Comparison of ENCODE assay signal across 24 cellular contexts in genomic region chr18:2564373-2564772, GRCh38. TPM values are rescaled to one million over a fixed set of nuclear protein-coding genes. Genes with fewer than 3 reads are reported as not detected.
A peak's percentile ranks its signal among the peaks of the same experiment; 100 is the strongest.
DNase-seq lines count a peak whose midpoint lies in the region; ATAC-seq, FAIRE-seq and TF ChIP-seq lines count a peak whose summit lies in the region.
"Had no signal": no experiment of that assay in that cellular context is flagged by ENCODE, and none has a peak within 500 bp of the region (broad histone marks: within the 10 kb centered on the region; RNA-seq: fewer than 3 reads in every experiment).

No MANE protein-coding gene starts in this region.

- no peaks in the 10 kb centered on the region for H3K9me3 ChIP-seq in small intestine (ENCODE audit: control insufficient read depth, low read depth)
- no peaks in the 10 kb centered on the region for H3K9me3 ChIP-seq in heart left ventricle
- H3K9me3 ChIP-seq: BLaER1, Caco-2 had no signal

- intact Hi-C loops in activated CD4-positive, alpha-beta T cell treated with anti-CD3 and anti-CD28 coated beads for 36 hours (cut with DNase I, micrococcal nuclease), result no loop called here
- intact Hi-C loops in heart left ventricle (cut with DNase I), result loop anchor here in 2 of 10 donors (10.0 kb wide), 2 partner anchors 150 to 330 kb away; no protein-coding TSS in a partner anchor

- CTCF ChIA-PET in activated CD4-positive, alpha-beta T cell treated with anti-CD3 and anti-CD28 coated beads for 36 hours (lab: Charles Lee), result no interaction called here

- TF ChIP-seq CTCF in foreskin keratinocyte (conservative IDR thresholded peaks at IDR 0.05) (no peak), heart left ventricle (IDR thresholded peaks at IDR 0.05) (no peak)

- H3K27ac Mint-ChIP-seq in activated CD4-positive, alpha-beta T cell treated with anti-CD3 and anti-CD28 coated beads for 36 hours, result no peak overlapping the region
- no peak overlapping the region for H3K27ac Mint-ChIP-seq in stimulated activated naive CD8-positive, alpha-beta T cell treated with anti-CD3 and anti-CD28 coated beads, Interleukin-15, amount 100 ng/mL, for 72 hours
- H3K27ac Mint-ChIP-seq in effector memory CD8-positive, alpha-beta T cell, result peak overlapping the region in 1 of 2 donors; percentile 19
- H3K27ac Mint-ChIP-seq: B cell; CD4-positive, CD25-positive, alpha-beta regulatory T cell; CD8-positive, alpha-beta T cell; GM23338; H9 had no signal

- H3K27me3 ChIP-seq in foreskin keratinocyte (no peaks in the 10 kb centered on the region), small intestine (ENCODE audit: control insufficient read depth in 2 of 2, insufficient read depth in 2 of 2, low read length in 2 of 2) (no peaks in the 10 kb centered on the region), heart left ventricle (no peaks in the 10 kb centered on the region)
- H3K27me3 ChIP-seq: BLaER1 had no signal

- POLR2A ChIA-PET in activated CD4-positive, alpha-beta T cell treated with anti-CD3 and anti-CD28 coated beads for 36 hours (lab: Charles Lee), result no interaction called here

- no peak for TF ChIP-seq POLR2A in heart left ventricle (IDR thresholded peaks at IDR 0.05)

- H3K4me1 Mint-ChIP-seq in activated CD4-positive, alpha-beta T cell treated with anti-CD3 and anti-CD28 coated beads for 36 hours, result peaks cover 34% of the 10 kb centered on the region
- H3K4me1 Mint-ChIP-seq in stimulated activated naive CD8-positive, alpha-beta T cell treated with anti-CD3 and anti-CD28 coated beads, Interleukin-15, amount 100 ng/mL, for 72 hours, result peaks cover 38% of the 10 kb centered on the region
- H3K4me1 Mint-ChIP-seq in effector memory CD8-positive, alpha-beta T cell (ENCODE audit: low read depth in 2 of 2), result peaks cover 11 to 36% of the 10 kb centered on the region in 2 donors

- peaks cover 32% of the 10 kb centered on the region for H3K36me3 Mint-ChIP-seq in activated CD4-positive, alpha-beta T cell treated with anti-CD3 and anti-CD28 coated beads for 36 hours (ENCODE audit: low read depth)
- H3K36me3 Mint-ChIP-seq in effector memory CD8-positive, alpha-beta T cell (ENCODE audit: insufficient read depth), result peaks cover 30% of the 10 kb centered on the region

- WGBS in small intestine, 3 donors, result 63 to 72% (median 63%) methylated on average over 1 of the region's 1 CpG
- 95 to 100% (median 100%) methylated on average over 1 of the region's 1 CpG for WGBS in heart left ventricle, 4 donors

- peak; percentile 63 for ATAC-seq in activated CD4-positive, alpha-beta T cell treated with anti-CD3 and anti-CD28 coated beads for 36 hours
- peak; percentile 42 for ATAC-seq in stimulated activated naive CD8-positive, alpha-beta T cell treated with anti-CD3 and anti-CD28 coated beads, Interleukin-15, amount 100 ng/mL, for 72 hours
- no peak for ATAC-seq in stimulated activated naive CD8-positive, alpha-beta T cell treated with anti-CD3 and anti-CD28 coated beads, Interleukin-15, Interleukin-2, amounts not matched to agents 100 U/mL and 50 U/mL, for 24 hours
- ATAC-seq in foreskin keratinocyte (peak; percentile 41), heart left ventricle (no peak)
- ATAC-seq in effector memory CD8-positive, alpha-beta T cell (replicated peaks), result no peak
- ATAC-seq: CD8-positive, alpha-beta T cell; GM12878; GM23338; HCT116 had no signal

- FAIRE-seq in small intestine (lab: Jason Lieb, UNC), result peak; percentile 72
- FAIRE-seq: GM12878, GM19239 had no signal

- H3K36me3 ChIP-seq in small intestine (ENCODE audit: control insufficient read depth in 2 of 2, insufficient read depth in 2 of 2, low read length in 2 of 2) (no peaks in the 10 kb centered on the region), heart left ventricle (peaks cover 0 to 65% (median 47%) of the 10 kb centered on the region in 9 donors)

- H3K27ac ChIP-seq in foreskin keratinocyte, result no peak overlapping the region
- no peak overlapping the region for H3K27ac ChIP-seq in small intestine (ENCODE audit: low read depth in 1 of 2, low read length in 1 of 2)
- H3K27ac ChIP-seq in heart left ventricle, result no peak overlapping the region
- H3K27ac ChIP-seq: 22Rv1, BLaER1, C4-2B had no signal

- H3K27me3 Mint-ChIP-seq in activated CD4-positive, alpha-beta T cell treated with anti-CD3 and anti-CD28 coated beads for 36 hours, result no peaks in the 10 kb centered on the region
- H3K27me3 Mint-ChIP-seq in stimulated activated naive CD8-positive, alpha-beta T cell treated with anti-CD3 and anti-CD28 coated beads, Interleukin-15, amount 100 ng/mL, for 72 hours, result no peaks in the 10 kb centered on the region
- no peaks in the 10 kb centered on the region for H3K27me3 Mint-ChIP-seq in effector memory CD8-positive, alpha-beta T cell
- H3K27me3 Mint-ChIP-seq: B cell; CD4-positive, CD25-positive, alpha-beta regulatory T cell had no signal

- H3K4me1 ChIP-seq in foreskin keratinocyte (no peaks in the 10 kb centered on the region), small intestine (ENCODE audit: control insufficient read depth in 2 of 2, insufficient read depth in 1 of 2, low read depth in 1 of 2, low read length in 1 of 2) (peaks cover 0 to 2% of the 10 kb centered on the region in 2 donors), heart left ventricle (peaks cover 0 to 3% (median 0%) of the 10 kb centered on the region in 12 donors)
- H3K4me1 ChIP-seq: Caco-2 had no signal

- no peak for DNase-seq in activated CD4-positive, alpha-beta T cell treated with anti-CD3 and anti-CD28 coated beads for 36 hours
- no peak for DNase-seq in activated CD4-positive, alpha-beta T cell treated with anti-CD3 and anti-CD28 coated beads for 48 hours
- DNase-seq in stimulated activated naive CD8-positive, alpha-beta T cell treated with anti-CD3 and anti-CD28 coated beads, Interleukin-15, amount 100 ng/mL, for 72 hours, result no peak
- DNase-seq in stimulated activated naive CD8-positive, alpha-beta T cell treated with anti-CD3 and anti-CD28 coated beads, Interleukin-15, Interleukin-2, amounts not matched to agents 100 U/mL and 50 U/mL, for 24 hours, result no peak
- DNase-seq in foreskin keratinocyte (peak in 1 of 2 donors; percentile 2), small intestine (peak; percentile 67), heart left ventricle (no peak)
- no peak for DNase-seq in effector memory CD8-positive, alpha-beta T cell
- DNase-seq: Caco-2; CD4-positive, CD25-positive, alpha-beta regulatory T cell; CD8-positive, alpha-beta T cell; DMS 273 treated with DMSO at 0.1 percent for 48 hours; DMS79; EL; GDM1; H9 had no signal

- H3K4me3 ChIP-seq in small intestine (ENCODE audit: low read depth in 1 of 2, low read length in 2 of 2), result no peak overlapping the region
- H3K4me3 ChIP-seq in heart left ventricle, result no peak overlapping the region
- H3K4me3 ChIP-seq: BLaER1, GM12878, GM23338 had no signal

- no peaks in the 10 kb centered on the region for H3K9me3 Mint-ChIP-seq in activated CD4-positive, alpha-beta T cell treated with anti-CD3 and anti-CD28 coated beads for 36 hours (ENCODE audit: low read depth)
- no peaks in the 10 kb centered on the region for H3K9me3 Mint-ChIP-seq in stimulated activated naive CD8-positive, alpha-beta T cell treated with anti-CD3 and anti-CD28 coated beads, Interleukin-15, amount 100 ng/mL, for 72 hours
- no peaks in the 10 kb centered on the region for H3K9me3 Mint-ChIP-seq in effector memory CD8-positive, alpha-beta T cell
- H3K9me3 Mint-ChIP-seq: CD4-positive, CD25-positive, alpha-beta regulatory T cell; CD8-positive, alpha-beta T cell; GM23338; H9 had no signal

- H3K4me3 Mint-ChIP-seq in activated CD4-positive, alpha-beta T cell treated with anti-CD3 and anti-CD28 coated beads for 36 hours, result no peak overlapping the region
- no peak overlapping the region for H3K4me3 Mint-ChIP-seq in stimulated activated naive CD8-positive, alpha-beta T cell treated with anti-CD3 and anti-CD28 coated beads, Interleukin-15, amount 100 ng/mL, for 72 hours
- H3K4me3 Mint-ChIP-seq in effector memory CD8-positive, alpha-beta T cell, result no peak overlapping the region
- H3K4me3 Mint-ChIP-seq: B cell; CD4-positive, CD25-positive, alpha-beta regulatory T cell; CD8-positive, alpha-beta T cell; GM23338; H9 had no signal

RNA-seq across cellular contexts. Expression of gene METTL4, which starts 6.9 kb away (rescaled TPM):
- total RNA-seq in activated CD4-positive, alpha-beta T cell treated with anti-CD3 and anti-CD28 coated beads for 36 hours, result 10 to 100 TPM; 12.8 to 22.0 TPM
- total RNA-seq in foreskin keratinocyte, result 10.9 and 12.1 TPM in 2 replicates
- polyA plus RNA-seq in foreskin keratinocyte, result 5.8 and 7.4 TPM in 2 replicates
- polyA plus RNA-seq in small intestine, result 1 to 10 TPM; 5.1 to 8.6 (median 6.7) TPM
- total RNA-seq in heart left ventricle, result 10 to 100 TPM in 1 of 9 donors, 1 to 10 TPM in 8; 4.2 to 10.3 (median 5.8) TPM
- 1 to 10 TPM; 3.1 to 6.4 TPM for polyA plus RNA-seq in heart left ventricle

RNA-seq across cellular contexts. Expression of gene NDC80, which starts 7.0 kb away (rescaled TPM):
- total RNA-seq in activated CD4-positive, alpha-beta T cell treated with anti-CD3 and anti-CD28 coated beads for 36 hours, result 10 to 100 TPM; 84.7 to 88.5 TPM
- total RNA-seq in foreskin keratinocyte (27.8 and 34.1 TPM in 2 replicates), heart left ventricle (1 to 10 TPM in 2 of 9 donors, under 1 TPM in 6, not detected in 1; 0.09 to 5.0 (median 0.43) TPM)
- polyA plus RNA-seq in foreskin keratinocyte (16.9 and 22.2 TPM in 2 replicates), small intestine (10 to 100 TPM in 1 of 3 donors, under 1 TPM in 2; 0.81 to 16.0 (median 0.89) TPM), heart left ventricle (under 1 TPM; 0.28 to 0.34 TPM)

Comparison
In these comparisons a context has a peak if more than half of its experiments do, and no peak if none do; other contexts are left out.
1. ATAC-seq: peak in activated CD4-positive, alpha-beta T cell treated with anti-CD3 and anti-CD28 coated beads for 36 hours (single experiment), stimulated activated naive CD8-positive, alpha-beta T cell treated with anti-CD3 and anti-CD28 coated beads, Interleukin-15, amount 100 ng/mL, for 72 hours (single experiment) and foreskin keratinocyte (single experiment); none in stimulated activated naive CD8-positive, alpha-beta T cell treated with anti-CD3 and anti-CD28 coated beads, Interleukin-15, Interleukin-2, amounts not matched to agents 100 U/mL and 50 U/mL, for 24 hours (single experiment), heart left ventricle (0 of 4) and effector memory CD8-positive, alpha-beta T cell (single experiment).